Comparison of ENCODE assay signal across 24 cellular contexts in the genomic region with DNA sequence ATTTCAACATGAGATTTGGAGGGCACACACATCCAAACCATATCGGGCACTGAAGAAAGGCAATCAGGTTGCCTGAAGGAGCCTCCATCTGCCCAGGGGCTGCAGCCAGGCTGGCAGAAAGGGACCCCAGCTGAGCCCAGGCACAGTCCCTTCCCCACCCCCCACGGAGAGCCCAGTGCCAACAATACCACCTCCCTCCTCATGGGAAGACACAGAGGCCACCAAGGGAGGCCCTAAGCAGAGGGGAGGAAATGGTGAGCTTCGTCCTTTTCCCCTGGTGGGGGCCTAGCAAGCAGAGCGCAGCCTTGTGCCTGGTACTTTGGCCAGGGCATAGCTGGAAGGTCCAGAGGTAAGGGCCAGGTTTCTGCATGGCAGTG. TPM values are rescaled to one million over a fixed set of nuclear protein-coding genes. Genes with fewer than 3 reads are reported as not detected.
DNase-seq lines count a peak whose midpoint lies in the region; ATAC-seq and TF ChIP-seq lines count a peak whose summit lies in the region.
"Had no signal": no experiment of that assay in that cellular context is flagged by ENCODE, and none has a peak within 500 bp of the region (broad histone marks: within the 10 kb centered on the region; RNA-seq: fewer than 3 reads in every experiment).

No MANE protein-coding gene starts in this region.

- H3K4me1 Mint-ChIP-seq in nephron progenitor cell, result peaks cover 100% of the 10 kb centered on the region
- H3K4me1 Mint-ChIP-seq: CD4-positive, alpha-beta memory T cell had no signal

- no peak overlapping the region for H3K14ac ChIP-seq in IMR-90 (replicated peaks; ENCODE audit: low read depth, low read length)

- no peak overlapping the region for H4K91ac ChIP-seq in IMR-90 (ENCODE audit: insufficient read depth, low read depth, low read length)

- H2BK5ac ChIP-seq in IMR-90 (ENCODE audit: low read depth, low read length, poor library complexity, severe bottlenecking), result no peak overlapping the region

- H3K27ac ChIP-seq in IMR-90 (ENCODE audit: insufficient read depth, low read length), result no peak overlapping the region

- no peak overlapping the region for H3K4me3 ChIP-seq in IMR-90 (ENCODE audit: insufficient read depth, low read depth, low read length)
- no peak overlapping the region for H3K4me3 ChIP-seq in NT2/D1 (ENCODE audit: insufficient read length, low read depth)

- H4K5ac ChIP-seq in IMR-90 (ENCODE audit: low read depth, low read length), result no peak overlapping the region

- no peak overlapping the region for H2BK20ac ChIP-seq in IMR-90 (ENCODE audit: low read depth, low read length)

- H2BK15ac ChIP-seq in IMR-90 (ENCODE audit: low read depth, low read length), result no peak overlapping the region

- BruUV-seq in IMR-90 (replicated peaks; lab: Mats Ljungman, UMichigan), result no TSS peak

- CTCF ChIA-PET in IMR-90 (lab: Yijun Ruan, JAX), result no interaction called here

- H3K9me3 ChIP-seq in IMR-90 (ENCODE audit: control insufficient read depth, insufficient read depth, low read length) (no peaks in the 10 kb centered on the region), NT2/D1 (ENCODE audit: insufficient read depth, low read length) (0 out of 2 replicates have a peak, but pooled peaks cover 2% of the 10 kb centered on the region)
- H3K9me3 ChIP-seq: SK-N-SH had no signal

- H2AK5ac ChIP-seq in IMR-90 (ENCODE audit: low read depth, low read length), result no peak overlapping the region

- peaks cover 9% of the 10 kb centered on the region for H3K27me3 Mint-ChIP-seq in nephron progenitor cell (ENCODE audit: low read depth, poor library complexity)

- ATAC-seq in IMR-90 (ENCODE audit: low read depth) (no peak), HG03521 (IDR thresholded peaks at IDR 0.05; ENCODE audit: unreplicated experiment) (no peak), GM19463 (IDR thresholded peaks at IDR 0.05; ENCODE audit: unreplicated experiment) (no peak), HG02588 (IDR thresholded peaks at IDR 0.05; ENCODE audit: unreplicated experiment) (no peak)
- ATAC-seq: HCT116, PC-3 had no signal

- no peak overlapping the region for H3K9ac ChIP-seq in IMR-90 (ENCODE audit: low read depth, low read length)
- H3K9ac ChIP-seq in NT2/D1 (ENCODE audit: insufficient read length, low read depth), result peak overlapping the region; percentile 29
- H3K9ac ChIP-seq: SK-N-SH had no signal

- no CpG with 5 or more reads among the region's 4 CpGs for WGBS in IMR-90 (ENCODE audit: extremely low coverage in 2 of 2, insufficient read length in 1 of 2), 2 experiments

- no peaks in the 10 kb centered on the region for H4K20me1 ChIP-seq in IMR-90 (ENCODE audit: insufficient read depth, low read length)

- H3K4me3 Mint-ChIP-seq in nephron progenitor cell, result no peak overlapping the region

- H2BK120ac ChIP-seq in IMR-90 (ENCODE audit: low read depth, low read length), result no peak overlapping the region

- no peak overlapping the region for H3K4ac ChIP-seq in IMR-90 (ENCODE audit: low read depth, low read length)

- peak overlapping the region; percentile 74 for H3K27ac Mint-ChIP-seq in nephron progenitor cell
- H3K27ac Mint-ChIP-seq: CD4-positive, alpha-beta memory T cell had no signal

- H4K8ac ChIP-seq in IMR-90 (ENCODE audit: low read depth in 2 of 2, low read length in 2 of 2), result no peak overlapping the region

- H3K4me2 ChIP-seq in IMR-90 (ENCODE audit: low read depth, low read length), result no peak overlapping the region

- in situ Hi-C loops in IMR-90 (cut with MboI; ENCODE audit: low sequenced_read_pairs), result no loop called here

- no peaks in the 10 kb centered on the region for H3K36me3 Mint-ChIP-seq in nephron progenitor cell (ENCODE audit: low read depth)
- H3K36me3 Mint-ChIP-seq: CD4-positive, alpha-beta memory T cell had no signal

- no peak for TF ChIP-seq POLR2A in IMR-90 (IDR thresholded peaks at IDR 0.05; ENCODE audit: low read depth, low read length)

- peaks cover 21% of the 10 kb centered on the region for H3K4me1 ChIP-seq in IMR-90 (ENCODE audit: control insufficient read depth, insufficient read depth, low read length)
- peaks cover 49% of the 10 kb centered on the region for H3K4me1 ChIP-seq in NT2/D1 (ENCODE audit: insufficient read depth, insufficient read length)

- H2AK9ac ChIP-seq in IMR-90 (replicated peaks; ENCODE audit: low read depth, low read length, poor library complexity), result peak overlapping the region; percentile 32

- TF ChIP-seq RAD21 in IMR-90 (IDR thresholded peaks at IDR 0.05; ENCODE audit: low read length), result no peak

- TF ChIP-seq CTCF in IMR-90 (conservative IDR thresholded peaks at IDR 0.05; ENCODE audit: low read depth, low read length), result no peak
- no peak for TF ChIP-seq CTCF in nephron progenitor cell (IDR thresholded peaks at IDR 0.05)

- H3K18ac ChIP-seq in IMR-90 (ENCODE audit: low read depth, low read length), result no peak overlapping the region

- intact Hi-C loops in IMR-90 (cut with micrococcal nuclease), result no loop called here

- dilution Hi-C loops in IMR-90 (cut with HindIII; ENCODE audit: low sequenced_read_pairs, unreplicated experiment), result no loop called here

- H3K9me3 Mint-ChIP-seq in nephron progenitor cell, result no peaks in the 10 kb centered on the region
- H3K9me3 Mint-ChIP-seq: CD4-positive, alpha-beta memory T cell had no signal

- H3K36me3 ChIP-seq in IMR-90 (ENCODE audit: control insufficient read depth, insufficient read depth, low read length) (no peaks in the 10 kb centered on the region), NT2/D1 (ENCODE audit: insufficient read depth, insufficient read length, low read length) (peaks cover 4% of the 10 kb centered on the region)

- H3K79me1 ChIP-seq in IMR-90 (ENCODE audit: low read depth in 1 of 2, low read length in 2 of 2), result no peaks in the 10 kb centered on the region

- no peak overlapping the region for H2AFZ ChIP-seq in IMR-90 (replicated peaks; ENCODE audit: low read length, poor library complexity)

- POLR2A ChIA-PET in IMR-90 (lab: Charles Lee; ENCODE audit: unreplicated experiment), result no interaction called here

- H3K27me3 ChIP-seq in IMR-90 (ENCODE audit: control insufficient read depth, insufficient read depth, low read length) (peaks cover 20% of the 10 kb centered on the region), NT2/D1 (ENCODE audit: insufficient read depth, insufficient read length) (peaks cover 30% of the 10 kb centered on the region)

- H3K23ac ChIP-seq in IMR-90 (ENCODE audit: low read depth, low read length), result no peak overlapping the region

- no peak overlapping the region for H3K56ac ChIP-seq in IMR-90 (ENCODE audit: extremely low read depth, insufficient read depth, low read length)

- DNase-seq in IMR-90 (no peak), NT2/D1 (ENCODE audit: low read depth, low spot score) (no peak), nephron progenitor cell (no peak)
- DNase-seq in activated naive CD4-positive, alpha-beta T cell treated with Interleukin-2 at 50 U/mL for 16 hours, result no peak
- DNase-seq: C1 segment of cervical spinal cord; CD4-positive, alpha-beta memory T cell; COR-L47; GOT3; KBM-7; NCI-H1048; NCI-H1417; NCI-H1694; NCI-H2029 treated with DMSO at 0.1 percent for 48 hours; NCI-H2171; NCI-H524; NCI-H774; PC-3; SK-N-SH; SW 1271 had no signal

- no peaks in the 10 kb centered on the region for H3K9me1 ChIP-seq in IMR-90 (ENCODE audit: insufficient read depth, low read length)

TF ChIP-seq in IMR-90, 13 proteins besides CTCF, POLR2A, EP300 and RAD21 (continues in another document):
- TF ChIP-seq NFE2L2 (IDR thresholded peaks at IDR 0.05; ENCODE audit: low read depth, low read length) (no peak), FOS (IDR thresholded peaks at IDR 0.05; ENCODE audit: low read depth, low read length) (no peak), RFX5 (IDR thresholded peaks at IDR 0.05; ENCODE audit: low read depth, low read length) (no peak), MXI1 (IDR thresholded peaks at IDR 0.05; ENCODE audit: borderline replicate concordance, low read depth, low read length) (no peak), BHLHE40 (IDR thresholded peaks at IDR 0.05; ENCODE audit: low read depth, low read length) (no peak), SMC3 (IDR thresholded peaks at IDR 0.05; ENCODE audit: low read depth, low read length) (no peak), CEBPB (IDR thresholded peaks at IDR 0.05; ENCODE audit: low read depth, low read length) (no peak), RCOR1 (IDR thresholded peaks at IDR 0.05; ENCODE audit: insufficient replicate concordance, low read length) (no peak), MAFK (IDR thresholded peaks at IDR 0.05; ENCODE audit: low read depth, low read length) (no peak), CHD1 (IDR thresholded peaks at IDR 0.05; ENCODE audit: low read depth, low read length) (no peak)
- TF ChIP-seq, protein P1, sequence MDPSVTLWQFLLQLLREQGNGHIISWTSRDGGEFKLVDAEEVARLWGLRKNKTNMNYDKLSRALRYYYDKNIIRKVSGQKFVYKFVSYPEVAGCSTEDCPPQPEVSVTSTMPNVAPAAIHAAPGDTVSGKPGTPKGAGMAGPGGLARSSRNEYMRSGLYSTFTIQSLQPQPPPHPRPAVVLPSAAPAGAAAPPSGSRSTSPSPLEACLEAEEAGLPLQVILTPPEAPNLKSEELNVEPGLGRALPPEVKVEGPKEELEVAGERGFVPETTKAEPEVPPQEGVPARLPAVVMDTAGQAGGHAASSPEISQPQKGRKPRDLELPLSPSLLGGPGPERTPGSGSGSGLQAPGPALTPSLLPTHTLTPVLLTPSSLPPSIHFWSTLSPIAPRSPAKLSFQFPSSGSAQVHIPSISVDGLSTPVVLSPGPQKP (IDR thresholded peaks at IDR 0.05; ENCODE audit: borderline replicate concordance, low read depth, low read length), result no peak
- TF ChIP-seq, protein P2, sequence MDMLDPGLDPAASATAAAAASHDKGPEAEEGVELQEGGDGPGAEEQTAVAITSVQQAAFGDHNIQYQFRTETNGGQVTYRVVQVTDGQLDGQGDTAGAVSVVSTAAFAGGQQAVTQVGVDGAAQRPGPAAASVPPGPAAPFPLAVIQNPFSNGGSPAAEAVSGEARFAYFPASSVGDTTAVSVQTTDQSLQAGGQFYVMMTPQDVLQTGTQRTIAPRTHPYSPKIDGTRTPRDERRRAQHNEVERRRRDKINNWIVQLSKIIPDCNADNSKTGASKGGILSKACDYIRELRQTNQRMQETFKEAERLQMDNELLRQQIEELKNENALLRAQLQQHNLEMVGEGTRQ (IDR thresholded peaks at IDR 0.05; ENCODE audit: low read depth, low read length), result no peak

RNA-seq across cellular contexts. Expression of a gene that starts 3.0 kb away (rescaled TPM):
- not detected in 2 replicates for total RNA-seq in IMR-90 (2012; rRNA removed)
- 0.14 and 0.17 TPM in 2 replicates for polyA plus RNA-seq in IMR-90 (2012; rRNA removed)
- polyA plus RNA-seq in IMR-90 (2012; cell fraction: cytosol; rRNA removed), result 0.11 TPM in 1 of 2 replicates, not detected in the other
- 0.37 and 0.60 TPM in 2 replicates for polyA plus RNA-seq in IMR-90 (2012; cell fraction: nucleus; rRNA removed; ENCODE audit: low replicate concordance)
- total RNA-seq: CD4-positive, alpha-beta memory T cell had no signal
- polyA plus RNA-seq: CD4-positive, alpha-beta memory T cell had no signal

RNA-seq across cellular contexts. Expression of a gene that starts 30.5 kb away (rescaled TPM):
- not detected in 2 replicates for total RNA-seq in IMR-90 (2012; rRNA removed)
- polyA plus RNA-seq in IMR-90 (2012; rRNA removed), result not detected in 2 replicates
- not detected in 2 replicates for polyA plus RNA-seq in IMR-90 (2012; cell fraction: cytosol; rRNA removed)
- polyA plus RNA-seq in IMR-90 (2012; cell fraction: nucleus; rRNA removed; ENCODE audit: low replicate concordance), result not detected in 2 replicates
- total RNA-seq: CD4-positive, alpha-beta memory T cell had no signal
- polyA plus RNA-seq: AG04450; CD4-positive, alpha-beta memory T cell had no signal

RNA-seq across cellular contexts. Expression of a gene that starts 32.1 kb away (rescaled TPM):
- under 0.01 TPM in 2 replicates for total RNA-seq in IMR-90 (2012; rRNA removed)
- 0.79 and 1.0 TPM in 2 replicates for polyA plus RNA-seq in IMR-90 (2012; rRNA removed)
- 0.53 and 2.1 TPM in 2 replicates for polyA plus RNA-seq in IMR-90 (2012; cell fraction: cytosol; rRNA removed)
- 0.40 and 0.44 TPM in 2 replicates for polyA plus RNA-seq in IMR-90 (2012; cell fraction: nucleus; rRNA removed; ENCODE audit: low replicate concordance)
- total RNA-seq: CD4-positive, alpha-beta memory T cell; PC-3 had no signal
- polyA plus RNA-seq: CD4-positive, alpha-beta memory T cell had no signal
